In the genomic region with DNA sequence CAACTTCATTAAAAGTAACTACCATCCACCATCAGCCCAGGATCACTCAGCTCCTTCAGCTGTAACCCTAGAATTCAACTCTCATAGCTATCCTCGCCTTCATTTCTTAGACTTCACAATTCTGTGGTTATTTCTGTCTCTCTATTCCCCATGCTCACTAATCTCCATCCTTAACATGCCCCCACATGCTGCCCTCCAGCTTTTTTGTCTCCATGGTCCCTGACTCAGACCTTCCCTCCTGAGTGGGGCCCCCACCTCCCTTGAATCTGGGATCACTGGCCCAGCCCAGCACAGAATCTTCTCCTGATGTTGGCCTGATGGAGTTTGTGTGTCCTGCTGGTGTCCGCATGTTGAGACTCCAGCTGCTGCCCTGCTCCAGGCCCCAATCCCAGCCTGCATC, we compare ENCODE assay signal across 14 cellular contexts. TPM values are rescaled to one million over a fixed set of nuclear protein-coding genes. Genes with fewer than 3 reads are reported as not detected.
A peak's percentile ranks its signal among the peaks of the same experiment; 100 is the strongest.
DNase-seq lines count a peak whose midpoint lies in the region; ATAC-seq, FAIRE-seq and TF ChIP-seq lines count a peak whose summit lies in the region.
"Had no signal": no experiment of that assay in that cellular context is flagged by ENCODE, and none has a peak within 500 bp of the region (broad histone marks: within the 10 kb centered on the region; RNA-seq: fewer than 3 reads in every experiment).

No MANE protein-coding gene starts in this region.

- no peak overlapping the region for H3K27ac ChIP-seq in HepG2 (ENCODE audit: extremely low read length, insufficient read depth, low read length)
- no peak overlapping the region for H3K27ac ChIP-seq in right lobe of liver
- H3K27ac ChIP-seq in keratinocyte (ENCODE audit: control insufficient read depth, insufficient read depth, low read length): no peak overlapping the region
- H3K27ac ChIP-seq: BLaER1 had no signal

- no peak for TF ChIP-seq CTCF in HepG2 (CRISPR knock-in tag; IDR thresholded peaks at IDR 0.05)
- no peak for TF ChIP-seq CTCF in right lobe of liver (IDR thresholded peaks at IDR 0.05)
- no peak for TF ChIP-seq CTCF in keratinocyte (optimal IDR thresholded peaks at IDR 0.05 in 1 of 3, IDR thresholded peaks at IDR 0.05 in 1 of 3, conservative IDR thresholded peaks at IDR 0.05 in 1 of 3; ENCODE audit: extremely low read depth in 1 of 3, insufficient read depth in 2 of 3, low read length in 3 of 3)

- H3K79me2 ChIP-seq in HepG2 (ENCODE audit: insufficient read depth, low read length) (no peaks in the 10 kb centered on the region), keratinocyte (ENCODE audit: control insufficient read depth, insufficient read depth, low read length) (no peaks in the 10 kb centered on the region)

- peaks cover 17% of the 10 kb centered on the region for H3K4me1 Mint-ChIP-seq in activated CD8-positive, alpha-beta T cell treated with anti-CD3 and anti-CD28 coated beads, Interleukin-2, amount 10 ng/mL, durations not matched to agents 7 days and 5 days (ENCODE audit: low read depth)

- H4K20me1 ChIP-seq in HepG2 (ENCODE audit: insufficient read depth, low read length) (no peaks in the 10 kb centered on the region), keratinocyte (ENCODE audit: control insufficient read depth, extremely low read depth, insufficient read depth, low read length) (no peaks in the 10 kb centered on the region)

- H3K4me1 ChIP-seq in HepG2 (ENCODE audit: insufficient read depth, low read length) (peaks cover 21% of the 10 kb centered on the region), right lobe of liver (peaks cover 0 to 9% (median 3%) of the 10 kb centered on the region in 4 donors), keratinocyte (ENCODE audit: control insufficient read depth, extremely low read depth, insufficient read depth, low read length) (peaks cover 23% of the 10 kb centered on the region)

- dilution Hi-C loops in keratinocyte (cut with MboI; ENCODE audit: extremely low pct_ligation_motif_present, low sequenced_read_pairs): no loop called here

- no peak for TF ChIP-seq RAD21 in HepG2 (CRISPR knock-in tag; IDR thresholded peaks at IDR 0.05)

- H3K27me3 ChIP-seq in HepG2 (ENCODE audit: control insufficient read depth in 1 of 2, insufficient read depth in 2 of 2, low read length in 2 of 2) (peaks cover 4 to 25% of the 10 kb centered on the region in 2 experiments; a peak in 4 of 5 replicates), right lobe of liver (no peaks in the 10 kb centered on the region), keratinocyte (ENCODE audit: control insufficient read depth, extremely low read depth, insufficient read depth, low read length) (peaks cover 17% of the 10 kb centered on the region)

- in situ Hi-C loops in HepG2 (cut with HindIII; ENCODE audit: extremely low pct_ligation_motif_present, low pct_unique_long_range_greater_than_20kb): loop anchor here (5.0 kb wide), 1 partner anchor 70 kb away; the partner anchor contains the start of gene BAHD1

- DNase-seq in HepG2 (ENCODE audit: low spot score) (no peak), right lobe of liver (no peak), keratinocyte (ENCODE audit: low read depth, low spot score) (no peak), RCC 7860 (ENCODE audit: low spot score) (no peak), GM12891 (ENCODE audit: insufficient read length, low spot score) (no peak), NCI-H2081 treated with DMSO at 0.1 percent for 48 hours (lab: John Stamatoyannopoulos, UW) (no peak)
- DNase-seq in activated CD8-positive, alpha-beta T cell treated with anti-CD3 and anti-CD28 coated beads, Interleukin-2, amount 10 ng/mL, durations not matched to agents 7 days and 5 days: no peak
- DNase-seq: activated CD4-positive, CD25-positive, alpha-beta regulatory T cell; foreskin melanocyte; NCI-H1436; NCI-H774; stimulated activated CD4-positive, alpha-beta T cell treated with anti-CD3 and anti-CD28 coated beads, Interleukin-15, amount 100 ng/mL, for 24 hours had no signal

- TF ChIP-seq POLR2A in HepG2 (IDR thresholded peaks at IDR 0.05; ENCODE audit: insufficient read depth in 1 of 2, low read depth in 2 of 2, low read length in 2 of 2) (no peak), right lobe of liver (IDR thresholded peaks at IDR 0.05) (no peak), GM12891 (IDR thresholded peaks at IDR 0.05; ENCODE audit: low read depth, low read length) (no peak)

- ATAC-seq in HepG2: no peak
- ATAC-seq in right lobe of liver: no peak
- no peak for ATAC-seq in activated CD8-positive, alpha-beta T cell treated with anti-CD3 and anti-CD28 coated beads, Interleukin-2, amount 10 ng/mL, durations not matched to agents 7 days and 5 days
- no peak for ATAC-seq in GM19397 (IDR thresholded peaks at IDR 0.05; ENCODE audit: unreplicated experiment)

- TF ChIP-seq EP300 in HepG2 (IDR thresholded peaks at IDR 0.05; ENCODE audit: low read depth in 2 of 2, low read length in 2 of 2) (no peak), HepG2 (CRISPR knock-in tag; IDR thresholded peaks at IDR 0.05; ENCODE audit: borderline replicate concordance) (no peak)

- CTCF ChIA-PET in HepG2 (lab: Yijun Ruan, JAX; ENCODE audit: low intra/inter-chr PET ratio, low total read pairs): no interaction called here
- CTCF ChIA-PET in activated CD8-positive, alpha-beta T cell treated with anti-CD3 and anti-CD28 coated beads, Interleukin-2, amount 10 ng/mL, durations not matched to agents 7 days and 5 days (lab: Charles Lee): no interaction called here

- H3K36me3 Mint-ChIP-seq in activated CD8-positive, alpha-beta T cell treated with anti-CD3 and anti-CD28 coated beads, Interleukin-2, amount 10 ng/mL, durations not matched to agents 7 days and 5 days (ENCODE audit: low read depth): no peaks in the 10 kb centered on the region

- H3K4me3 Mint-ChIP-seq in activated CD8-positive, alpha-beta T cell treated with anti-CD3 and anti-CD28 coated beads, Interleukin-2, amount 10 ng/mL, durations not matched to agents 7 days and 5 days: peak overlapping the region; percentile 3

- H3K9ac ChIP-seq in HepG2 (ENCODE audit: insufficient read depth, low read depth, low read length) (no peak overlapping the region), keratinocyte (ENCODE audit: control insufficient read depth, extremely low read depth, insufficient read depth, low read length) (no peak overlapping the region)
- H3K9ac ChIP-seq: BLaER1 had no signal

- WGBS in HepG2 (ENCODE audit: low lambda C conversion rate): 61% methylated on average over 2 of the region's 2 CpGs
- 100% methylated on average over 1 of the region's 2 CpGs for WGBS in right lobe of liver (ENCODE audit: insufficient coverage, low coverage, low lambda C conversion rate, missing lambda C conversion rate)

- H3K9me3 ChIP-seq in HepG2 (ENCODE audit: low read length) (no peaks in the 10 kb centered on the region), right lobe of liver (no peaks in the 10 kb centered on the region), keratinocyte (ENCODE audit: control insufficient read depth, low read depth, low read length) (no peaks in the 10 kb centered on the region)
- H3K9me3 ChIP-seq: BLaER1 had no signal

- H3K9me3 Mint-ChIP-seq in activated CD8-positive, alpha-beta T cell treated with anti-CD3 and anti-CD28 coated beads, Interleukin-2, amount 10 ng/mL, durations not matched to agents 7 days and 5 days (ENCODE audit: insufficient read depth): no peaks in the 10 kb centered on the region

- BruUV-seq in HepG2 (replicated peaks; lab: Mats Ljungman, UMichigan): no TSS peak

- H3K4me3 ChIP-seq in HepG2 (replicated peaks in 1 of 3; ENCODE audit: insufficient read depth in 1 of 3, low read depth in 2 of 3, low read length in 3 of 3) (peak overlapping the region in 1 of 3 experiments; percentile 69; a peak in 1 of 6 replicates), right lobe of liver (no peak overlapping the region), keratinocyte (ENCODE audit: control insufficient read depth in 2 of 3, extremely low read depth in 1 of 3, insufficient read depth in 2 of 3, low read depth in 1 of 3, low read length in 3 of 3) (no peak overlapping the region)

- H3K27ac Mint-ChIP-seq in activated CD8-positive, alpha-beta T cell treated with anti-CD3 and anti-CD28 coated beads, Interleukin-2, amount 10 ng/mL, durations not matched to agents 7 days and 5 days: no peak overlapping the region

- H3K4me2 ChIP-seq in HepG2 (ENCODE audit: low read depth, low read length) (peak overlapping the region; percentile 84), keratinocyte (ENCODE audit: control insufficient read depth, extremely low read depth, insufficient read depth, low read depth, low read length) (peak overlapping the region; percentile 85)

- no peaks in the 10 kb centered on the region for H3K9me1 ChIP-seq in keratinocyte (ENCODE audit: control insufficient read depth, extremely low read depth, insufficient read depth, low read length)

- H2AFZ ChIP-seq in HepG2 (ENCODE audit: low read length): no peak overlapping the region
- no peak overlapping the region for H2AFZ ChIP-seq in keratinocyte (ENCODE audit: control insufficient read depth, low read length)

- POLR2A ChIA-PET in HepG2 (lab: Yijun Ruan, JAX): interaction anchor here (2.1 kb wide), 1 partner anchor 52 kb away, joined by 4 read pairs; the partner anchor contains the start of gene CCDC32
- POLR2A ChIA-PET in activated CD8-positive, alpha-beta T cell treated with anti-CD3 and anti-CD28 coated beads, Interleukin-2, amount 10 ng/mL, durations not matched to agents 7 days and 5 days (lab: Charles Lee): interaction anchor here (1.0 kb wide), 1 partner anchor 15 kb away, joined by 3 read pairs; no protein-coding TSS in a partner anchor

- H3K27me3 Mint-ChIP-seq in activated CD8-positive, alpha-beta T cell treated with anti-CD3 and anti-CD28 coated beads, Interleukin-2, amount 10 ng/mL, durations not matched to agents 7 days and 5 days (ENCODE audit: low read depth): peaks cover 60% of the 10 kb centered on the region

- no peak for FAIRE-seq in HepG2 (lab: Jason Lieb, UNC)
- no peak for FAIRE-seq in keratinocyte (lab: Jason Lieb, UNC)
- no peak for FAIRE-seq in RCC 7860 (lab: Jason Lieb, UNC)
- FAIRE-seq in GM12891 (lab: Jason Lieb, UNC): no peak

- intact Hi-C loops in HepG2 (cut with micrococcal nuclease; ENCODE audit: unreplicated experiment) (no loop called here), right lobe of liver (cut with DNase I) (no loop called here)

- no peaks in the 10 kb centered on the region for H3K36me3 ChIP-seq in HepG2 (replicated peaks in 1 of 2; ENCODE audit: control insufficient read depth in 1 of 2, insufficient read depth in 2 of 2, low read length in 2 of 2)
- H3K36me3 ChIP-seq in right lobe of liver: no peaks in the 10 kb centered on the region
- no peaks in the 10 kb centered on the region for H3K36me3 ChIP-seq in keratinocyte (ENCODE audit: control insufficient read depth in 2 of 2, extremely low read depth in 1 of 2, insufficient read depth in 2 of 2, low read length in 2 of 2)
- H3K36me3 ChIP-seq: BLaER1 had no signal

RNA-seq across cellular contexts. Expression of gene CHST14, which starts 41.7 kb away (rescaled TPM):
- total RNA-seq in HepG2 (2016; rRNA removed; fragmentation: Illumina TruSeq; extraction: Trizol): 6.4 and 12.4 TPM in 2 replicates
- 1.7 and 1.9 TPM in 2 replicates for total RNA-seq in HepG2 (2016; cell fraction: cytosol; rRNA removed; fragmentation: Illumina TruSeq; extraction: Trizol; ENCODE audit: low read depth)
- total RNA-seq in HepG2 (2016; cell fraction: insoluble cytoplasmic fraction; rRNA removed; fragmentation: Illumina TruSeq; extraction: Trizol): 5.9 and 12.8 TPM in 2 replicates
- 6.3 and 7.3 TPM in 2 replicates for total RNA-seq in HepG2 (2016; cell fraction: membrane; rRNA removed; fragmentation: Illumina TruSeq; extraction: Trizol)
- total RNA-seq in HepG2 (2016; cell fraction: nucleus; rRNA removed; fragmentation: Illumina TruSeq; extraction: Trizol): 12.7 and 15.0 TPM in 2 replicates
- polyA plus RNA-seq in HepG2 (2011; rRNA removed): 8.6 and 8.9 TPM in 2 replicates
- polyA plus RNA-seq in HepG2 (2011; cell fraction: cytosol; rRNA removed): 9.6 and 9.8 TPM in 2 replicates
- polyA plus RNA-seq in HepG2 (2011; cell fraction: nucleus; rRNA removed): 4.4 and 4.5 TPM in 2 replicates
- polyA plus RNA-seq in HepG2 (2012): 9.6 and 9.8 TPM in 2 replicates
- 3.1 and 3.8 TPM in 2 replicates for polyA plus RNA-seq in HepG2 (2016; cell fraction: cytosol; fragmentation: Illumina TruSeq; extraction: Trizol; ENCODE audit: low read depth)
- 10.8 and 12.3 TPM in 2 replicates for polyA plus RNA-seq in HepG2 (2016; cell fraction: insoluble cytoplasmic fraction; fragmentation: Illumina TruSeq; extraction: Trizol; ENCODE audit: low read depth)
- 6.3 and 7.2 TPM in 2 replicates for polyA plus RNA-seq in HepG2 (2016; cell fraction: membrane; fragmentation: Illumina TruSeq; extraction: Trizol; ENCODE audit: low read depth)
- polyA plus RNA-seq in HepG2 (2016; cell fraction: nucleus; fragmentation: Illumina TruSeq; extraction: Trizol; ENCODE audit: insufficient read depth, low read depth): 35.3 and 38.8 TPM in 2 replicates
- polyA minus RNA-seq in HepG2 (2011; rRNA and poly(A)+ RNA removed; ENCODE audit: low replicate concordance): 10.7 and 13.2 TPM in 2 replicates
- 7.1 and 8.4 TPM in 2 replicates for polyA minus RNA-seq in HepG2 (2011; cell fraction: cytosol; rRNA and poly(A)+ RNA removed)
- 3.0 and 3.2 TPM in 2 replicates for polyA minus RNA-seq in HepG2 (2011; cell fraction: nucleus; rRNA and poly(A)+ RNA removed)
- 1 to 10 TPM; 2.9 to 5.7 (median 4.8) TPM for total RNA-seq in right lobe of liver
- 10 to 100 TPM; 12.1 to 12.6 TPM for total RNA-seq in activated CD8-positive, alpha-beta T cell treated with anti-CD3 and anti-CD28 coated beads, Interleukin-2, amount 10 ng/mL, durations not matched to agents 7 days and 5 days
- polyA plus RNA-seq in keratinocyte: 1.1 to 4.4 TPM (median 1.5 TPM) in 3 replicates
- 1.1 TPM for polyA plus RNA-seq in keratinocyte (2011; ENCODE audit: low read depth)
- polyA plus RNA-seq in keratinocyte (2011; cell fraction: cytosol; rRNA removed): 0.88 and 0.91 TPM in 2 replicates
- 3.9 and 4.0 TPM in 2 replicates for polyA plus RNA-seq in keratinocyte (2011; cell fraction: nucleus; rRNA removed)
- 2.2 and 4.2 TPM in 2 replicates for polyA plus RNA-seq in keratinocyte (2012; ENCODE audit: low replicate concordance)
- 1.2 to 3.6 TPM (median 1.5 TPM) in 3 replicates for polyA minus RNA-seq in keratinocyte
- polyA minus RNA-seq in keratinocyte (2011; cell fraction: cytosol; rRNA and poly(A)+ RNA removed): 1.7 TPM
- 1.9 TPM in 2 replicates for polyA minus RNA-seq in keratinocyte (2011; cell fraction: nucleus; rRNA and poly(A)+ RNA removed)
- polyA plus RNA-seq in GM12891 (2012; ENCODE audit: low read depth, missing spikeins): 5.3 TPM

RNA-seq across cellular contexts. Expression of gene CCDC32, which starts 52.4 kb away (rescaled TPM):
- total RNA-seq in HepG2 (2016; rRNA removed; fragmentation: Illumina TruSeq; extraction: Trizol) (23.2 and 26.3 TPM in 2 replicates), right lobe of liver (10 to 100 TPM in 3 of 6 experiments, 1 to 10 TPM in 3; 6.4 to 12.3 (median 9.9) TPM)
- 3.1 and 3.3 TPM in 2 replicates for total RNA-seq in HepG2 (2016; cell fraction: cytosol; rRNA removed; fragmentation: Illumina TruSeq; extraction: Trizol; ENCODE audit: low read depth)
- total RNA-seq in HepG2 (2016; cell fraction: insoluble cytoplasmic fraction; rRNA removed; fragmentation: Illumina TruSeq; extraction: Trizol): 20.5 and 28.7 TPM in 2 replicates
- total RNA-seq in HepG2 (2016; cell fraction: membrane; rRNA removed; fragmentation: Illumina TruSeq; extraction: Trizol): 5.6 and 8.7 TPM in 2 replicates
- 13.2 and 14.8 TPM in 2 replicates for total RNA-seq in HepG2 (2016; cell fraction: nucleus; rRNA removed; fragmentation: Illumina TruSeq; extraction: Trizol)
- polyA plus RNA-seq in HepG2 (2011; rRNA removed) (6.6 and 10.8 TPM in 2 replicates), keratinocyte (9.7 to 24.6 TPM (median 18.0 TPM) in 3 replicates)
- polyA plus RNA-seq in HepG2 (2011; cell fraction: cytosol; rRNA removed): 14.2 and 21.1 TPM in 2 replicates
- polyA plus RNA-seq in HepG2 (2011; cell fraction: nucleus; rRNA removed): 2.8 and 8.6 TPM in 2 replicates
- polyA plus RNA-seq in HepG2 (2012): 11.8 and 14.4 TPM in 2 replicates
- polyA plus RNA-seq in HepG2 (2016; cell fraction: cytosol; fragmentation: Illumina TruSeq; extraction: Trizol; ENCODE audit: low read depth): 1.9 and 2.4 TPM in 2 replicates
- 24.5 and 29.8 TPM in 2 replicates for polyA plus RNA-seq in HepG2 (2016; cell fraction: insoluble cytoplasmic fraction; fragmentation: Illumina TruSeq; extraction: Trizol; ENCODE audit: low read depth)
- 3.8 and 4.4 TPM in 2 replicates for polyA plus RNA-seq in HepG2 (2016; cell fraction: membrane; fragmentation: Illumina TruSeq; extraction: Trizol; ENCODE audit: low read depth)
- 13.5 and 15.0 TPM in 2 replicates for polyA plus RNA-seq in HepG2 (2016; cell fraction: nucleus; fragmentation: Illumina TruSeq; extraction: Trizol; ENCODE audit: insufficient read depth, low read depth)
- 6.2 and 20.2 TPM in 2 replicates for polyA minus RNA-seq in HepG2 (2011; rRNA and poly(A)+ RNA removed; ENCODE audit: low replicate concordance)
- polyA minus RNA-seq in HepG2 (2011; cell fraction: cytosol; rRNA and poly(A)+ RNA removed): 2.2 and 3.0 TPM in 2 replicates
- 11.7 and 16.2 TPM in 2 replicates for polyA minus RNA-seq in HepG2 (2011; cell fraction: nucleus; rRNA and poly(A)+ RNA removed)
- total RNA-seq in activated CD8-positive, alpha-beta T cell treated with anti-CD3 and anti-CD28 coated beads, Interleukin-2, amount 10 ng/mL, durations not matched to agents 7 days and 5 days: 10 to 100 TPM; 24.7 to 27.0 TPM
- 21.9 TPM for polyA plus RNA-seq in keratinocyte (2011; ENCODE audit: low read depth)
- 8.3 and 18.8 TPM in 2 replicates for polyA plus RNA-seq in keratinocyte (2011; cell fraction: cytosol; rRNA removed)
- polyA plus RNA-seq in keratinocyte (2011; cell fraction: nucleus; rRNA removed): 10.8 and 11.0 TPM in 2 replicates
- 15.5 and 21.8 TPM in 2 replicates for polyA plus RNA-seq in keratinocyte (2012; ENCODE audit: low replicate concordance)
- 2.1 to 16.1 TPM (median 12.2 TPM) in 3 replicates for polyA minus RNA-seq in keratinocyte
- polyA minus RNA-seq in keratinocyte (2011; cell fraction: cytosol; rRNA and poly(A)+ RNA removed): 15.5 TPM
- polyA minus RNA-seq in keratinocyte (2011; cell fraction: nucleus; rRNA and poly(A)+ RNA removed): 6.5 and 8.7 TPM in 2 replicates
- 35.4 TPM for polyA plus RNA-seq in GM12891 (2012; ENCODE audit: low read depth, missing spikeins)

RNA-seq across cellular contexts. Expression of gene RPUSD2, which starts 56.7 kb away (rescaled TPM):
- 14.5 and 18.8 TPM in 2 replicates for total RNA-seq in HepG2 (2016; rRNA removed; fragmentation: Illumina TruSeq; extraction: Trizol)
- 2.9 and 3.0 TPM in 2 replicates for total RNA-seq in HepG2 (2016; cell fraction: cytosol; rRNA removed; fragmentation: Illumina TruSeq; extraction: Trizol; ENCODE audit: low read depth)
- total RNA-seq in HepG2 (2016; cell fraction: insoluble cytoplasmic fraction; rRNA removed; fragmentation: Illumina TruSeq; extraction: Trizol): 15.5 and 15.8 TPM in 2 replicates
- 4.9 and 5.5 TPM in 2 replicates for total RNA-seq in HepG2 (2016; cell fraction: membrane; rRNA removed; fragmentation: Illumina TruSeq; extraction: Trizol)
- total RNA-seq in HepG2 (2016; cell fraction: nucleus; rRNA removed; fragmentation: Illumina TruSeq; extraction: Trizol): 7.0 and 7.2 TPM in 2 replicates
- 8.6 and 9.8 TPM in 2 replicates for polyA plus RNA-seq in HepG2 (2011; rRNA removed)
- 8.2 and 9.4 TPM in 2 replicates for polyA plus RNA-seq in HepG2 (2011; cell fraction: cytosol; rRNA removed)
- polyA plus RNA-seq in HepG2 (2011; cell fraction: nucleus; rRNA removed): 3.9 and 4.4 TPM in 2 replicates
- 5.9 and 6.6 TPM in 2 replicates for polyA plus RNA-seq in HepG2 (2012)
- polyA plus RNA-seq in HepG2 (2016; cell fraction: cytosol; fragmentation: Illumina TruSeq; extraction: Trizol; ENCODE audit: low read depth): 2.0 and 2.8 TPM in 2 replicates
- polyA plus RNA-seq in HepG2 (2016; cell fraction: insoluble cytoplasmic fraction; fragmentation: Illumina TruSeq; extraction: Trizol; ENCODE audit: low read depth): 16.4 and 19.6 TPM in 2 replicates
- 2.8 TPM in 2 replicates for polyA plus RNA-seq in HepG2 (2016; cell fraction: membrane; fragmentation: Illumina TruSeq; extraction: Trizol; ENCODE audit: low read depth)
- 10.3 and 12.6 TPM in 2 replicates for polyA plus RNA-seq in HepG2 (2016; cell fraction: nucleus; fragmentation: Illumina TruSeq; extraction: Trizol; ENCODE audit: insufficient read depth, low read depth)
- polyA minus RNA-seq in HepG2 (2011; rRNA and poly(A)+ RNA removed; ENCODE audit: low replicate concordance): 17.0 and 44.9 TPM in 2 replicates
- polyA minus RNA-seq in HepG2 (2011; cell fraction: cytosol; rRNA and poly(A)+ RNA removed): 4.4 and 6.0 TPM in 2 replicates
- 5.8 and 6.1 TPM in 2 replicates for polyA minus RNA-seq in HepG2 (2011; cell fraction: nucleus; rRNA and poly(A)+ RNA removed)
- total RNA-seq in right lobe of liver: 1 to 10 TPM; 4.7 to 7.4 (median 6.1) TPM
- total RNA-seq in activated CD8-positive, alpha-beta T cell treated with anti-CD3 and anti-CD28 coated beads, Interleukin-2, amount 10 ng/mL, durations not matched to agents 7 days and 5 days: 10 to 100 TPM; 14.1 to 15.6 TPM
- 8.0 to 10.1 TPM (median 8.6 TPM) in 3 replicates for polyA plus RNA-seq in keratinocyte
- 4.1 TPM for polyA plus RNA-seq in keratinocyte (2011; ENCODE audit: low read depth)
- 3.7 and 5.6 TPM in 2 replicates for polyA plus RNA-seq in keratinocyte (2011; cell fraction: cytosol; rRNA removed)
- polyA plus RNA-seq in keratinocyte (2011; cell fraction: nucleus; rRNA removed): 8.8 and 9.1 TPM in 2 replicates
- polyA plus RNA-seq in keratinocyte (2012; ENCODE audit: low replicate concordance): 7.0 and 9.0 TPM in 2 replicates
- polyA minus RNA-seq in keratinocyte: 7.3 to 13.7 TPM (median 13.4 TPM) in 3 replicates
- polyA minus RNA-seq in keratinocyte (2011; cell fraction: cytosol; rRNA and poly(A)+ RNA removed): 13.6 TPM
- polyA minus RNA-seq in keratinocyte (2011; cell fraction: nucleus; rRNA and poly(A)+ RNA removed): 7.8 and 8.3 TPM in 2 replicates
- polyA plus RNA-seq in GM12891 (2012; ENCODE audit: low read depth, missing spikeins): 10.6 TPM
